20 cellular contexts compared by ENCODE assay signal in genomic region chr11:114586797-114587196, GRCh38. TPM values are rescaled to one million over a fixed set of nuclear protein-coding genes. Genes with fewer than 3 reads are reported as not detected.
DNase-seq lines count a peak whose midpoint lies in the region; ATAC-seq and TF ChIP-seq lines count a peak whose summit lies in the region.
"Had no signal": no experiment of that assay in that cellular context is flagged by ENCODE, and none has a peak within 500 bp of the region (broad histone marks: within the 10 kb centered on the region; RNA-seq: fewer than 3 reads in every experiment).

No MANE protein-coding gene starts in this region.

- peaks cover 43% of the 10 kb centered on the region for H3K36me3 Mint-ChIP-seq in GM23338 (ENCODE audit: low read depth)
- no peaks in the 10 kb centered on the region for H3K36me3 Mint-ChIP-seq in T-helper 17 cell (ENCODE audit: low read depth)

- H3K4me2 ChIP-seq in GM23338 = no peak overlapping the region
- H3K4me2 ChIP-seq in PC-3 (ENCODE audit: low read length) = no peak overlapping the region

- POLR2A ChIA-PET in AG04449 (lab: Yijun Ruan, JAX) = no interaction called here
- POLR2A ChIA-PET in PC-3 (lab: Charles Lee; ENCODE audit: unreplicated experiment) = no interaction called here
- POLR2A ChIA-PET in GM10248 (lab: Yijun Ruan, JAX) = no interaction called here

- H3K27me3 Mint-ChIP-seq in GM23338 (ENCODE audit: insufficient read depth, low read depth, poor library complexity) (no peaks in the 10 kb centered on the region), T-helper 17 cell (peaks cover 2% of the 10 kb centered on the region)

- H3K4me3 Mint-ChIP-seq in GM23338 (no peak overlapping the region), T-helper 17 cell (no peak overlapping the region)
- H3K4me3 Mint-ChIP-seq: nephron had no signal

- H3K27ac ChIP-seq in GM23338 (ENCODE audit: low read depth) = no peak overlapping the region
- no peak overlapping the region for H3K27ac ChIP-seq in PC-3 (ENCODE audit: low read length)
- no peak overlapping the region for H3K27ac ChIP-seq in upper lobe of left lung
- H3K27ac ChIP-seq: dorsolateral prefrontal cortex, thoracic aorta had no signal

- TF ChIP-seq POLR2A in erythroblast (IDR thresholded peaks at IDR 0.05; ENCODE audit: low read length) (no peak), upper lobe of left lung (IDR thresholded peaks at IDR 0.05) (no peak)

- intact Hi-C loops in PC-3 (cut with micrococcal nuclease) = loop anchor here (5.0 to 10.0 kb wide), 2 partner anchors 244 to 302 kb away; no protein-coding TSS in a partner anchor

- 93 to 94% methylated on average over 5 of the region's 5 CpGs for WGBS in upper lobe of left lung, 2 donors

- DNase-seq in AG04449 (ENCODE audit: low read depth, low spot score) (no peak), GM23338 (ENCODE audit: low spot score) (peak; percentile 64), PC-3 (peak; percentile 33), erythroblast (lab: John Stamatoyannopoulos, UW) (peak; percentile 4 to 25), upper lobe of left lung (no peak), GM10248 (ENCODE audit: extremely low spot score) (no peak), T-helper 17 cell (no peak)
- no peak for DNase-seq in stimulated activated CD4-positive, alpha-beta T cell treated with anti-CD3 and anti-CD28 coated beads, Interleukin-2, amount 100 ng/mL, for 24 hours
- DNase-seq: activated effector memory CD4-positive, alpha-beta T cell treated with Interleukin-2 at 50 U/mL for 16 hours; aorta; dorsolateral prefrontal cortex; GOT3; KBM-7; stimulated activated CD8-positive, alpha-beta memory T cell treated with anti-CD3 and anti-CD28 coated beads, Interleukin-4, amount 100 ng/mL, for 48 hours had no signal

- H3K4me1 ChIP-seq in GM23338 (ENCODE audit: insufficient read depth) = peaks cover 7% of the 10 kb centered on the region; the same call in 1 of the 2 replicates
- no peaks in the 10 kb centered on the region for H3K4me1 ChIP-seq in PC-3 (ENCODE audit: insufficient read depth, low read length)
- H3K4me1 ChIP-seq in upper lobe of left lung = no peaks in the 10 kb centered on the region

- TF ChIP-seq CTCF in AG04449 (IDR thresholded peaks at IDR 0.05; ENCODE audit: insufficient read depth, low read length, missing control alignments) = peak; percentile 7
- peak; percentile 65 to 89 for TF ChIP-seq CTCF in GM23338 (conservative IDR thresholded peaks at IDR 0.05; ENCODE audit: low read depth in 2 of 2)
- TF ChIP-seq CTCF in PC-3 (conservative IDR thresholded peaks at IDR 0.05; ENCODE audit: low read depth, low read length) = peak; percentile 56
- TF ChIP-seq CTCF in upper lobe of left lung (IDR thresholded peaks at IDR 0.05) = no peak
- no peak for TF ChIP-seq CTCF in GM10248 (IDR thresholded peaks at IDR 0.05; ENCODE audit: control extremely low read depth, extremely low read depth, low read depth, missing control alignments)

- peak; percentile 57; the same call in 2 of the 3 replicates for ATAC-seq in GM23338
- ATAC-seq in PC-3 = peak; percentile 43; the same call in 1 of the 2 replicates
- ATAC-seq in upper lobe of left lung (ENCODE audit: low FRiP score in 2 of 2) = no peak
- no peak for ATAC-seq in T-helper 17 cell

- H3K4me1 Mint-ChIP-seq in GM23338 (peaks cover 3% of the 10 kb centered on the region; the same call in 2 of the 3 replicates), T-helper 17 cell (no peaks in the 10 kb centered on the region)
- H3K4me1 Mint-ChIP-seq: nephron had no signal

- no peaks in the 10 kb centered on the region for H3K27me3 ChIP-seq in GM23338 (ENCODE audit: insufficient read depth)
- no peaks in the 10 kb centered on the region for H3K27me3 ChIP-seq in PC-3 (ENCODE audit: low read length)
- H3K27me3 ChIP-seq in upper lobe of left lung = no peaks in the 10 kb centered on the region
- H3K27me3 ChIP-seq: dorsolateral prefrontal cortex had no signal

- H3K79me2 ChIP-seq in GM23338 (replicated peaks; ENCODE audit: insufficient read depth) (no peaks in the 10 kb centered on the region), PC-3 (ENCODE audit: low read length) (no peaks in the 10 kb centered on the region)

- no peak overlapping the region for H3K9ac ChIP-seq in PC-3 (ENCODE audit: low read length)

- peaks cover 15% of the 10 kb centered on the region; the same call in 1 of the 2 replicates for H3K9me3 ChIP-seq in PC-3 (ENCODE audit: low read length)
- peaks cover 13 to 31% (median 22%) of the 10 kb centered on the region in 4 donors for H3K9me3 ChIP-seq in upper lobe of left lung
- no peaks in the 10 kb centered on the region for H3K9me3 ChIP-seq in T-helper 17 cell (ENCODE audit: control insufficient read depth, low read length, poor library complexity, severe bottlenecking)

- no peaks in the 10 kb centered on the region for H3F3A ChIP-seq in GM23338 (replicated peaks; ENCODE audit: low read depth)
- H3F3A ChIP-seq in PC-3 (ENCODE audit: low read length, unreplicated experiment) = no peaks in the 10 kb centered on the region

- TF ChIP-seq EP300 in upper lobe of left lung (IDR thresholded peaks at IDR 0.05) = no peak

- H3K36me3 ChIP-seq in GM23338 (ENCODE audit: insufficient read depth) = peaks cover 13% of the 10 kb centered on the region; the same call in 1 of the 2 replicates
- no peaks in the 10 kb centered on the region for H3K36me3 ChIP-seq in PC-3 (ENCODE audit: low read depth, low read length)
- H3K36me3 ChIP-seq in upper lobe of left lung = no peaks in the 10 kb centered on the region
- H3K36me3 ChIP-seq: thoracic aorta had no signal

- H3K9me2 ChIP-seq in GM23338 (ENCODE audit: insufficient read depth) = peaks cover 13% of the 10 kb centered on the region; the same call in 1 of the 2 replicates
- no peaks in the 10 kb centered on the region for H3K9me2 ChIP-seq in PC-3 (replicated peaks; ENCODE audit: low read length)

- peaks cover 48% of the 10 kb centered on the region for H3K9me3 Mint-ChIP-seq in GM23338

- CTCF ChIA-PET in AG04449 (lab: Yijun Ruan, JAX) = interaction anchor here (1.0 to 1.8 kb wide), 2 partner anchors 241 to 247 kb away, joined by 3 to 5 read pairs; no protein-coding TSS in a partner anchor
- CTCF ChIA-PET in PC-3 (lab: Charles Lee) = no interaction called here
- CTCF ChIA-PET in GM10248 (lab: Yijun Ruan, JAX) = no interaction called here

- H4K20me1 ChIP-seq in GM23338 (replicated peaks; ENCODE audit: insufficient read depth) = no peaks in the 10 kb centered on the region
- no peaks in the 10 kb centered on the region for H4K20me1 ChIP-seq in PC-3 (ENCODE audit: low read length)

- H3K27ac Mint-ChIP-seq in GM23338 (no peak overlapping the region), T-helper 17 cell (no peak overlapping the region)
- H3K27ac Mint-ChIP-seq: nephron had no signal

- no TSS peak for BruUV-seq in PC-3 (replicated peaks; lab: Mats Ljungman, UMichigan)

- H2AFZ ChIP-seq in GM23338 (0 out of 2 replicates have a peak overlapping the region, but pooled peaks have one; percentile 43), PC-3 (ENCODE audit: low read length) (no peak overlapping the region)

- no peak overlapping the region for H3K4me3 ChIP-seq in AG04449 (ENCODE audit: low read depth, low read length)
- no peak overlapping the region for H3K4me3 ChIP-seq in GM23338
- H3K4me3 ChIP-seq in PC-3 (ENCODE audit: low read length) = no peak overlapping the region
- no peak overlapping the region for H3K4me3 ChIP-seq in upper lobe of left lung
- H3K4me3 ChIP-seq: dorsolateral prefrontal cortex, thoracic aorta had no signal

RNA-seq across cellular contexts. Expression of gene NXPE4, which starts 8.8 kb away (rescaled TPM):
- total RNA-seq in GM23338 (2014; rRNA removed; shearing (Covaris generic)) = not detected in 2 replicates
- polyA plus RNA-seq in GM23338 (2016; fragmentation: Nextera tagmentation; extraction: Ambion mirVana) = not detected in 2 replicates
- total RNA-seq in PC-3 (2014; rRNA removed) (not detected in 2 replicates), upper lobe of left lung (under 1 TPM in 1 of 6 donors, not detected in 5; 0.13 TPM), T-helper 17 cell (not detected)
- total RNA-seq: activated CD8-positive, alpha-beta memory T cell treated with anti-CD3 and anti-CD28 coated beads for 36 hours; dorsolateral prefrontal cortex; fibroblast of lung; liver; renal cortical epithelial cell; thoracic aorta had no signal
- polyA plus RNA-seq: fibroblast of lung, liver had no signal

RNA-seq across cellular contexts. Expression of gene NXPE1, which starts 27.1 kb away (rescaled TPM):
- total RNA-seq in GM23338 (2014; rRNA removed; shearing (Covaris generic)) = not detected in 2 replicates
- not detected in 2 replicates for polyA plus RNA-seq in GM23338 (2016; fragmentation: Nextera tagmentation; extraction: Ambion mirVana)
- total RNA-seq in PC-3 (2014; rRNA removed) (not detected in 2 replicates), upper lobe of left lung (not detected), T-helper 17 cell (not detected)
- total RNA-seq: activated CD8-positive, alpha-beta memory T cell treated with anti-CD3 and anti-CD28 coated beads for 36 hours; aorta; dorsolateral prefrontal cortex; fibroblast of lung; liver; renal cortical epithelial cell; thoracic aorta had no signal
- polyA plus RNA-seq: fibroblast of lung, liver had no signal

Comparison
In these comparisons a context has a peak if more than half of its experiments do, and no peak if none do; other contexts are left out.
1. DNase-seq: peak in GM23338 (single experiment), PC-3 (single experiment) and erythroblast (2 of 2); none in AG04449 (single experiment), upper lobe of left lung (0 of 2), stimulated activated CD4-positive, alpha-beta T cell treated with anti-CD3 and anti-CD28 coated beads, Interleukin-2, amount 100 ng/mL, for 24 hours (0 of 2), GM10248 (single experiment) and T-helper 17 cell (0 of 3).
2. CTCF ChIP-seq: peak in AG04449 (single experiment), GM23338 (2 of 2) and PC-3 (single experiment); none in upper lobe of left lung (0 of 6) and GM10248 (single experiment).
3. ATAC-seq: peak in GM23338 (single experiment) and PC-3 (single experiment); none in upper lobe of left lung (0 of 2) and T-helper 17 cell (single experiment).